ENCODE assay signal across 8 cellular contexts in genomic region chr2:132488491-132488890, GRCh38.
"Had no signal": no experiment of that assay in that cellular context is flagged by ENCODE, and none has a peak within 500 bp of the region (broad histone marks: within the 10 kb centered on the region; RNA-seq: fewer than 3 reads in every experiment).

No MANE protein-coding gene starts in this region.

- H3K4me3 ChIP-seq: GM23248, GM23338, HAP-1 had no signal

- H3K9me3 Mint-ChIP-seq: H9 had no signal

- H3K36me3 ChIP-seq: HAP-1 had no signal

- H3K4me1 ChIP-seq: HAP-1 had no signal

- ATAC-seq: HCT116 had no signal

- H3K27ac Mint-ChIP-seq: GM23338, H9, HFFc6 had no signal

- DNase-seq: GOT3, HCEC 1CT, HFFc6 had no signal

- H3K9me3 ChIP-seq: HAP-1 had no signal

- H3K4me1 Mint-ChIP-seq: GM23338, H9 had no signal

- H3K27ac ChIP-seq: GM23248 had no signal

- H3K4me3 Mint-ChIP-seq: GM23338, H9, HFFc6 had no signal
